In genomic region chr9:121946465-121946864, GRCh38 we compare ENCODE assay signal across 18 cellular contexts.
"Had no signal": no experiment of that assay in that cellular context is flagged by ENCODE, and none has a peak within 500 bp of the region (broad histone marks: within the 10 kb centered on the region; RNA-seq: fewer than 3 reads in every experiment).

No MANE protein-coding gene starts in this region.

- H3K27ac ChIP-seq: adrenal gland, body of pancreas, esophagus muscularis mucosa, pancreas, testis had no signal

- H3K27me3 Mint-ChIP-seq: activated CD4-positive, alpha-beta T cell treated with anti-CD3 and anti-CD28 coated beads, Interleukin-2, amount 10 ng/mL, durations not matched to agents 7 days and 5 days; stimulated activated naive CD8-positive, alpha-beta T cell treated with anti-CD3 and anti-CD28 coated beads, Interleukin-15, amount 100 ng/mL, for 72 hours had no signal

- H3K4me1 ChIP-seq: adrenal gland, body of pancreas, esophagus muscularis mucosa, pancreas, testis had no signal

- DNase-seq: activated CD4-positive, alpha-beta T cell treated with anti-CD3 and anti-CD28 coated beads, Interleukin-2, amount 10 ng/mL, durations not matched to agents 7 days and 5 days; activated naive CD4-positive, alpha-beta T cell treated with anti-CD3 and anti-CD28 coated beads, Interleukin-2, amount 50 U/mL, for 16 hours; adrenal gland; body of pancreas; cerebellar nuclear complex; mesenchymal stem cell; pancreas; stimulated activated CD4-positive, alpha-beta T cell treated with anti-CD3 and anti-CD28 coated beads, Interleukin-15, amount 100 ng/mL, for 24 hours; stimulated activated CD4-positive, alpha-beta T cell treated with anti-CD3 and anti-CD28 coated beads, Interleukin-4, amount 100 ng/mL, for 24 hours; stimulated activated naive CD8-positive, alpha-beta T cell treated with anti-CD3 and anti-CD28 coated beads, Interleukin-15, amount 100 ng/mL, for 72 hours; testis had no signal

- H3K27ac Mint-ChIP-seq: activated CD4-positive, alpha-beta T cell treated with anti-CD3 and anti-CD28 coated beads, Interleukin-2, amount 10 ng/mL, durations not matched to agents 7 days and 5 days; activated T-helper 2 cell treated with anti-CD3 and anti-CD28 coated beads, Interferon-gamma antibody, Interleukin-2, Interleukin-4, amounts not matched to agents 10 μg/mL and 5 μg/mL and 100 μg/mL, durations not matched to agents 14 hours and 24 hours and 36 hours; stimulated activated naive CD8-positive, alpha-beta T cell treated with anti-CD3 and anti-CD28 coated beads, Interleukin-15, amount 100 ng/mL, for 72 hours; T-helper 1 cell treated with Interleukin-12 subunit alpha and Interleukin-12 subunit beta and Interleukin-4 antibody, amounts not matched to agents 30 μg/mL and 1 μg/mL, for 36 hours; WTC11 had no signal

- H3K27me3 ChIP-seq: adrenal gland, body of pancreas, esophagus muscularis mucosa, pancreas, testis had no signal

- H3K36me3 ChIP-seq: adrenal gland, pancreas had no signal

- H3K36me3 Mint-ChIP-seq: WTC11 had no signal

- ATAC-seq: body of pancreas; left lobe of liver; pancreas; stimulated activated naive CD8-positive, alpha-beta T cell treated with anti-CD3 and anti-CD28 coated beads, Interleukin-15, amount 100 ng/mL, for 72 hours; WTC11 had no signal

- H3K4me3 ChIP-seq: adrenal gland, body of pancreas, esophagus muscularis mucosa, pancreas, testis had no signal

- H3K4me1 Mint-ChIP-seq: activated CD4-positive, alpha-beta T cell treated with anti-CD3 and anti-CD28 coated beads, Interleukin-2, amount 10 ng/mL, durations not matched to agents 7 days and 5 days; stimulated activated naive CD8-positive, alpha-beta T cell treated with anti-CD3 and anti-CD28 coated beads, Interleukin-15, amount 100 ng/mL, for 72 hours had no signal

- FAIRE-seq: islet of Langerhans, pancreas had no signal

- H3K9me3 ChIP-seq: adrenal gland, body of pancreas, esophagus muscularis mucosa, pancreas, testis had no signal

- H3K9me3 Mint-ChIP-seq: activated CD4-positive, alpha-beta T cell treated with anti-CD3 and anti-CD28 coated beads, Interleukin-2, amount 10 ng/mL, durations not matched to agents 7 days and 5 days; activated T-helper 2 cell treated with anti-CD3 and anti-CD28 coated beads, Interferon-gamma antibody, Interleukin-2, Interleukin-4, amounts not matched to agents 10 μg/mL and 5 μg/mL and 100 μg/mL, durations not matched to agents 14 hours and 24 hours and 36 hours; neural crest cell; stimulated activated naive CD8-positive, alpha-beta T cell treated with anti-CD3 and anti-CD28 coated beads, Interleukin-15, amount 100 ng/mL, for 72 hours; T-helper 1 cell treated with Interleukin-12 subunit alpha and Interleukin-12 subunit beta and Interleukin-4 antibody, amounts not matched to agents 30 μg/mL and 1 μg/mL, for 36 hours; WTC11 had no signal

- H3K4me3 Mint-ChIP-seq: activated CD4-positive, alpha-beta T cell treated with anti-CD3 and anti-CD28 coated beads, Interleukin-2, amount 10 ng/mL, durations not matched to agents 7 days and 5 days; neural crest cell; stimulated activated naive CD8-positive, alpha-beta T cell treated with anti-CD3 and anti-CD28 coated beads, Interleukin-15, amount 100 ng/mL, for 72 hours; T-helper 1 cell treated with Interleukin-12 subunit alpha and Interleukin-12 subunit beta and Interleukin-4 antibody, amounts not matched to agents 30 μg/mL and 1 μg/mL, for 36 hours; WTC11 had no signal
